ENCODE assay signal across 12 cellular contexts in genomic region chr10:74598891-74599566, GRCh38.
DNase-seq lines count a peak whose midpoint lies in the region; ATAC-seq, FAIRE-seq and TF ChIP-seq lines count a peak whose summit lies in the region.
"Had no signal": no experiment of that assay in that cellular context is flagged by ENCODE, and none has a peak within 500 bp of the region (broad histone marks: within the 10 kb centered on the region; RNA-seq: fewer than 3 reads in every experiment).

No MANE protein-coding gene starts in this region.

- H3K27me3 ChIP-seq in thoracic aorta (replicated peaks; ENCODE audit: insufficient read depth): no peaks in the 10 kb centered on the region

- no peak overlapping the region for H3K27ac Mint-ChIP-seq in effector memory CD8-positive, alpha-beta T cell

- peaks cover 3 to 6% of the 10 kb centered on the region in 2 donors for H3K4me1 Mint-ChIP-seq in effector memory CD8-positive, alpha-beta T cell (ENCODE audit: low read depth in 2 of 2)

- H3K36me3 Mint-ChIP-seq in effector memory CD8-positive, alpha-beta T cell (ENCODE audit: insufficient read depth): peaks cover 6% of the 10 kb centered on the region

- TF ChIP-seq CTCF in fibroblast of pulmonary artery (IDR thresholded peaks at IDR 0.05; ENCODE audit: low read length, missing control alignments) (no peak), thoracic aorta (IDR thresholded peaks at IDR 0.05) (no peak)

- H3K27me3 Mint-ChIP-seq in effector memory CD8-positive, alpha-beta T cell: no peaks in the 10 kb centered on the region
- H3K27me3 Mint-ChIP-seq: naive B cell had no signal

- no peaks in the 10 kb centered on the region for H3K9me3 Mint-ChIP-seq in effector memory CD8-positive, alpha-beta T cell

- no peak for DNase-seq in GM19239 (ENCODE audit: insufficient read length, low spot score)
- DNase-seq in fibroblast of pulmonary artery (ENCODE audit: low read depth): peak; percentile 53
- no peak for DNase-seq in thoracic aorta (ENCODE audit: low spot score)
- DNase-seq in NCI-H2171 (lab: John Stamatoyannopoulos, UW): no peak
- no peak for DNase-seq in stimulated activated naive CD4-positive, alpha-beta T cell treated with Interleukin-2 at 50 U/mL for 16 hours (lab: John Stamatoyannopoulos, UW)
- no peak for DNase-seq in effector memory CD8-positive, alpha-beta T cell
- DNase-seq in HK-2 (ENCODE audit: unreplicated experiment): no peak
- DNase-seq: activated gamma-delta T cell, GDM1, naive B cell, NCI-H1694 treated with DMSO at 0.1 percent for 48 hours had no signal

- H3K4me3 Mint-ChIP-seq in effector memory CD8-positive, alpha-beta T cell: no peak overlapping the region
- H3K4me3 Mint-ChIP-seq: naive B cell had no signal

- peak; percentile 93 for FAIRE-seq in GM19239 (lab: Jason Lieb, UNC)

- H3K4me3 ChIP-seq in fibroblast of pulmonary artery (replicated peaks; ENCODE audit: low read depth, low read length) (peak overlapping the region; percentile 25), thoracic aorta (peak overlapping the region; percentile 66)

- H3K4me1 ChIP-seq in thoracic aorta (ENCODE audit: control insufficient read depth in 1 of 2, low read depth in 2 of 2): peaks cover 6 to 11% of the 10 kb centered on the region in 2 donors

- no peaks in the 10 kb centered on the region for H3K9me3 ChIP-seq in thoracic aorta

- H3K36me3 ChIP-seq in thoracic aorta: no peaks in the 10 kb centered on the region

- H3K27ac ChIP-seq in thoracic aorta: peak overlapping the region; percentile 41 to 65

- ATAC-seq in HG03378 (IDR thresholded peaks at IDR 0.05; ENCODE audit: unreplicated experiment) (peak; percentile 72), thoracic aorta (ENCODE audit: insufficient number of reproducible peaks, low FRiP score, low read depth) (no peak)
- ATAC-seq in effector memory CD8-positive, alpha-beta T cell (replicated peaks): no peak
